Comparison of ENCODE assay signal across 8 cellular contexts in the genomic region with DNA sequence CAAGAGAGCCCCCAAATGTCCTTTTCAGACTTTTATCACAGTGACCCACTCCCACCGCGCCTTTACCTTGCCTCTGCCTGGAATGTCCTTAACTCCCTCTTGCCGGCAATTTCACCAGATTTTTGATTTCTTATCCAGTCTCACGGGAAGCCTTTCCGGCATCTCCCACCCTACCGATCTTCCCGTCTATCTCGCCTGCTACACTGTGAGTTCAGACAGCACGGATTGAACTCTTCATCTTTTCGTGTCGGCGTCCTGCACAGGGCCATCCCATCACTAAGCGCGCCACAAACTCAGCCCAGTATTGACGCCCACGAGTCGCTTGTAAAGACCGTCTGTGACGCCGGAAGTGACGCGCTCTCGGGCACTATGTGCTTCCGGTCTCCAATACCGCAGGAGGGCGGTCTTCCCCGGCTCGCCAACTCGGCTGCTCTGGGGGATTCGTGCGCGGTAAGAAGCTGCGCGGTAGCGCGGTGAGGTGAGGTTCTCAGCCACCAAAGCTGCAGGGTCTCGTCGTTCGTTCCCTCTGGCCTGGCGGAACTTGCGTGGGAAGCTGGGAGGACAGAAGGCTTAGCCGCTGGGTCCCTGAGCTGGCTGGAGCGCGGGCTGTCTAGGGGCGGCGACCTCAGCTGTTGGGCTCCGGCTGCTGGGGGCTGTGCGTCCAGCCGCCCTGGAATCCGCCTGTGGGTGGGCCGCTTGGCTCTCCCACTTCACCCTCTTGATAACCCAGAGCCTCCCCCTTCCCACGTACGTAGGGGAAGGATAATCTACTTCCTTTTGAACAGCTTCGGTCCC. TPM values are rescaled to one million over a fixed set of nuclear protein-coding genes. Genes with fewer than 3 reads are reported as not detected.
A peak's percentile ranks its signal among the peaks of the same experiment; 100 is the strongest.
DNase-seq lines count a peak whose midpoint lies in the region; ATAC-seq, FAIRE-seq and TF ChIP-seq lines count a peak whose summit lies in the region.

A gene with protein sequence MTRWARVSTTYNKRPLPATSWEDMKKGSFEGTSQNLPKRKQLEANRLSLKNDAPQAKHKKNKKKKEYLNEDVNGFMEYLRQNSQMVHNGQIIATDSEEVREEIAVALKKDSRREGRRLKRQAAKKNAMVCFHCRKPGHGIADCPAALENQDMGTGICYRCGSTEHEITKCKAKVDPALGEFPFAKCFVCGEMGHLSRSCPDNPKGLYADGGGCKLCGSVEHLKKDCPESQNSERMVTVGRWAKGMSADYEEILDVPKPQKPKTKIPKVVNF (plus strand): TSS at position 367 of the 795 bp plus-strand sequence. CDS start 3,171 bp downstream, outside the sequence.

- H3K36me3 ChIP-seq in right atrium auricular region: peaks cover 5% of the 10 kb centered on the region
- peaks cover 0 to 10% of the 10 kb centered on the region in 2 donors for H3K36me3 ChIP-seq in psoas muscle (ENCODE audit: insufficient read depth in 1 of 2, low read depth in 1 of 2)

- intact Hi-C loops in T-helper 2 cell treated with Interferon-gamma antibody and Interleukin-4, amounts not matched to agents 100 ng/mL and 5 ng/mL, for 36 hours (cut with micrococcal nuclease): loop anchor here (1.0 to 5.0 kb wide), 7 partner anchors 450 to 1789 kb away; a partner anchor contains a TSS
- intact Hi-C loops in psoas muscle (cut with DNase I): no loop called here

- H3K27ac ChIP-seq in right atrium auricular region (peak within 1 kb of the TSS; percentile 88 to 89), psoas muscle (peak within 1 kb of the TSS; percentile 91)

- TF ChIP-seq CTCF in right atrium auricular region (IDR thresholded peaks at IDR 0.05) (peak in 1 of 2 donors; percentile 53), psoas muscle (IDR thresholded peaks at IDR 0.05) (peak; percentile 13)

- ATAC-seq in GM18499 (IDR thresholded peaks at IDR 0.05; ENCODE audit: insufficient read depth, unreplicated experiment) (peak; percentile 75), HG02938 (IDR thresholded peaks at IDR 0.05; ENCODE audit: unreplicated experiment) (peak; percentile 95), psoas muscle (peak; percentile 94 to 98 (median 97))

- H3K4me3 ChIP-seq in right atrium auricular region (peak within 1 kb of the TSS; percentile 81 to 95), psoas muscle (peak within 1 kb of the TSS; percentile 91)

- WGBS in psoas muscle, 3 donors: 0% methylated on average over 54 of the region's 54 CpGs

- peak; percentile 93 for FAIRE-seq in urothelium cell line (lab: Jason Lieb, UNC)

- H3K9me3 ChIP-seq in right atrium auricular region (no peaks in the 10 kb centered on the region), psoas muscle (no peaks in the 10 kb centered on the region)

- DNase-seq in NCI-H1694 treated with DMSO at 0.1 percent for 48 hours (lab: John Stamatoyannopoulos, UW) (peak; percentile 95), anterior cingulate cortex (lab: John Stamatoyannopoulos, UW) (peak; percentile 54 to 95 (median 88)), right atrium auricular region (ENCODE audit: low spot score) (peak; percentile 94), psoas muscle (peak; percentile 93 to 97), urothelium cell line (ENCODE audit: low spot score) (peak; percentile 92)

- H3K4me1 ChIP-seq in right atrium auricular region: peaks cover 0 to 34% of the 10 kb centered on the region in 2 donors
- peaks cover 15% of the 10 kb centered on the region for H3K4me1 ChIP-seq in psoas muscle

- H3K27me3 ChIP-seq in right atrium auricular region: no peaks in the 10 kb centered on the region
- no peaks in the 10 kb centered on the region for H3K27me3 ChIP-seq in psoas muscle (ENCODE audit: insufficient read depth in 3 of 3, low read length in 2 of 3)

RNA-seq across cellular contexts. Expression of the gene that starts here (rescaled TPM):
- total RNA-seq in T-helper 2 cell treated with Interferon-gamma antibody and Interleukin-4, amounts not matched to agents 100 ng/mL and 5 ng/mL, for 36 hours: 33.9 and 34.1 TPM in 2 replicates
- total RNA-seq in right atrium auricular region: 10 to 100 TPM in 1 of 2 donors, 1 to 10 TPM in 1; 9.4 to 10.3 TPM
- 10 to 100 TPM in 3 of 4 donors, 1 to 10 TPM in 1; 9.6 to 45.1 (median 20.0) TPM for total RNA-seq in psoas muscle
- 10 to 100 TPM; 16.3 to 29.2 (median 26.2) TPM for polyA plus RNA-seq in psoas muscle

Comparison
In these comparisons a context has a peak if more than half of its experiments do, and no peak if none do; other contexts are left out.
1. Peak in every context shown above with its lines: DNase-seq, ATAC-seq, H3K4me3 ChIP-seq and H3K27ac ChIP-seq.